Comparison of ENCODE assay signal across 11 cellular contexts in the genomic region with DNA sequence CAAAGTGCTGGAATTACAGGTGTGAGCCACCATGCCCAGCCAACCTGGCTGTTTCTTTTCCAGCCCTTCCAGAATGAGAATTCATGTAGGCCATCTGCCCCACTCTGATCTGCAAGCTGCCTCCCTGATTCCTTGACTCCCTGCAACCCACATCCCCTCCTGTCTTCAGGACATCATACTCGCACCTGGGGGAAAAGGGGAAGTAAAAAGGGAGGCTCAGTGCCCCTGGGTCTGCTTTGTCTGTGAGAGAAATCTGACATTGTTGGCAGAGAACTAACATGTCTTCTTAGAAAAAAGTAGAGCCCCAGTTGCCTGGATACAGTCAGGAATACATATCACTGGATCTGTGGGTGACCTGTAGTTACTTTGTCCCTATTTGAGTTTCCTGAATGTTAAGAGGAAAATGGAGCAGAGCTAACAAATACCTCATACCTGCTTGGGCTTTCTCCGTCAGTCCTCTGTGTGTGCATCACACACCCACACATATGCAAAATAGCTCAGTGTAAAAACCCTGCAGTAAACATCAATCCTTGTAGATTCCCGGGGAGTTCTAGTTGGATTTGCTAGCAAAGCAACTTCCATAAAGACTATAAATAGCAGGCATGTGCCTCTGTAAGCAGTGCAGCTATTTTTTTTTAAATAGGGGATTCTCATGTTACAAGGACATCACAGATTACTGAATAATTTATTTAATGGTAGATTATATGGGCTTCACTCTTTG.
DNase-seq lines count a peak whose midpoint lies in the region; ATAC-seq and TF ChIP-seq lines count a peak whose summit lies in the region.
"Had no signal": no experiment of that assay in that cellular context is flagged by ENCODE, and none has a peak within 500 bp of the region (broad histone marks: within the 10 kb centered on the region; RNA-seq: fewer than 3 reads in every experiment).

No MANE protein-coding gene starts in this region.

- H3K27ac ChIP-seq in VCaP = peak overlapping the region; percentile 34; the same call in 1 of the 2 replicates

- peaks cover 0 to 7% (median 0%) of the 10 kb centered on the region in 7 donors for H3K9me3 Mint-ChIP-seq in naive B cell
- H3K9me3 Mint-ChIP-seq: activated naive CD8-positive, alpha-beta T cell treated with anti-CD3 and anti-CD28 coated beads, Interleukin-2, amount 10 ng/mL, durations not matched to agents 7 days and 5 days; stimulated activated naive CD8-positive, alpha-beta T cell treated with anti-CD3 and anti-CD28 coated beads, Interleukin-15, amount 100 ng/mL, for 72 hours had no signal

- no peak for TF ChIP-seq CTCF in VCaP (conservative IDR thresholded peaks at IDR 0.05)

- peak; percentile 40 for ATAC-seq in GM19328 (IDR thresholded peaks at IDR 0.05; ENCODE audit: unreplicated experiment)
- ATAC-seq in HG03060 (IDR thresholded peaks at IDR 0.05; ENCODE audit: low read depth, unreplicated experiment) = peak; percentile 35
- ATAC-seq in naive B cell (ENCODE audit: low read depth in 2 of 2) = peak; percentile 56 to 64
- ATAC-seq in GM18519 (IDR thresholded peaks at IDR 0.05; ENCODE audit: low FRiP score, unreplicated experiment) = no peak
- no peak for ATAC-seq in HG03571 (IDR thresholded peaks at IDR 0.05; ENCODE audit: unreplicated experiment)
- ATAC-seq in GM19395 (IDR thresholded peaks at IDR 0.05; ENCODE audit: unreplicated experiment) = no peak
- no peak for ATAC-seq in GM18502 (IDR thresholded peaks at IDR 0.05; ENCODE audit: poor library complexity, unreplicated experiment)
- ATAC-seq: stimulated activated naive CD8-positive, alpha-beta T cell treated with anti-CD3 and anti-CD28 coated beads, Interleukin-15, amount 100 ng/mL, for 72 hours had no signal

- peak; percentile 67 for DNase-seq in naive B cell
- DNase-seq: activated naive CD8-positive, alpha-beta T cell treated with anti-CD3 and anti-CD28 coated beads, Interleukin-2, amount 10 ng/mL, durations not matched to agents 7 days and 5 days; NCI-H226; stimulated activated naive CD8-positive, alpha-beta T cell treated with anti-CD3 and anti-CD28 coated beads, Interleukin-15, amount 100 ng/mL, for 72 hours had no signal

- H3K4me3 Mint-ChIP-seq in naive B cell = peak overlapping the region; percentile 53 to 90 (median 84)
- H3K4me3 Mint-ChIP-seq: activated naive CD8-positive, alpha-beta T cell treated with anti-CD3 and anti-CD28 coated beads, Interleukin-2, amount 10 ng/mL, durations not matched to agents 7 days and 5 days; stimulated activated naive CD8-positive, alpha-beta T cell treated with anti-CD3 and anti-CD28 coated beads, Interleukin-15, amount 100 ng/mL, for 72 hours had no signal

- H3K4me1 Mint-ChIP-seq in naive B cell = peaks cover 68 to 85% (median 77%) of the 10 kb centered on the region in 3 donors
- H3K4me1 Mint-ChIP-seq: activated naive CD8-positive, alpha-beta T cell treated with anti-CD3 and anti-CD28 coated beads, Interleukin-2, amount 10 ng/mL, durations not matched to agents 7 days and 5 days; stimulated activated naive CD8-positive, alpha-beta T cell treated with anti-CD3 and anti-CD28 coated beads, Interleukin-15, amount 100 ng/mL, for 72 hours had no signal

- H3K27ac Mint-ChIP-seq in naive B cell = peak overlapping the region; percentile 97 to 99 (median 99)
- H3K27ac Mint-ChIP-seq: activated naive CD8-positive, alpha-beta T cell treated with anti-CD3 and anti-CD28 coated beads, Interleukin-2, amount 10 ng/mL, durations not matched to agents 7 days and 5 days; stimulated activated naive CD8-positive, alpha-beta T cell treated with anti-CD3 and anti-CD28 coated beads, Interleukin-15, amount 100 ng/mL, for 72 hours had no signal

- H3K36me3 Mint-ChIP-seq in naive B cell = peaks cover 17 to 23% of the 10 kb centered on the region in 2 donors
- H3K36me3 Mint-ChIP-seq: activated naive CD8-positive, alpha-beta T cell treated with anti-CD3 and anti-CD28 coated beads, Interleukin-2, amount 10 ng/mL, durations not matched to agents 7 days and 5 days had no signal

- no peaks in the 10 kb centered on the region for H3K27me3 Mint-ChIP-seq in naive B cell
- H3K27me3 Mint-ChIP-seq: activated naive CD8-positive, alpha-beta T cell treated with anti-CD3 and anti-CD28 coated beads, Interleukin-2, amount 10 ng/mL, durations not matched to agents 7 days and 5 days had no signal

Comparison
In these comparisons a context has a peak if more than half of its experiments do, and no peak if none do; other contexts are left out.
1. ATAC-seq: peak in GM19328 (single experiment), HG03060 (single experiment) and naive B cell (2 of 2); none in GM18519 (single experiment), HG03571 (single experiment), GM19395 (single experiment) and GM18502 (single experiment).